10 cellular contexts compared by ENCODE assay signal in the genomic region with DNA sequence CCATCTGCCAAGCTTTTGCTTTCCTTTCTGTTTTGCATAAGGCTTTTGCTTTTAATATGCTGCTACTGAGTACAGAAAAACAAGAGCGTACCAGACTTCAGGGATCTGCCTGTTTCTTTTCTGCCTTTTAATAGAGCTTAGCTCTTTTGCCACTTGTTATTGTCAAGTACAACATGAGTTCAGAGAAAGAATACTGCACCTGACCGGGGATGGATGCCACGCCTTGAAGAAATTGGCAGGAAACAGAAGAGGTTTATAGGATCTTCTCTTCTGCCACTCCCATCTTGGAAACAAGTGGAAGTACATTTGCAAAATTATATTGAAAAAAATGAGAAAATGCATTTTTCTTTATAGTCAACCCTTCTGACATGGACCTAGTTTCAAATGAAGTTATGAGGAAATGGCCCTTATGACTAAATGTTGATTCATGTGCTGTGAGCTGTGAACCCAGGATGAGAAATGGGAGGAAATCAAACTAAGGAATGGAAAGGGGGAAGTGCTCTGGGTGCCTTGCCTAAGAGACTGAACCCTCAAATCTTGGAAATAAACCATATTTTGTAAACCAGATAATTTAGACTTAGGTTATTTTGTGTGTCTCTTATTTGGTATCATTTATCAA. TPM values are rescaled to one million over a fixed set of nuclear protein-coding genes. Genes with fewer than 3 reads are reported as not detected.
DNase-seq lines count a peak whose midpoint lies in the region; ATAC-seq, FAIRE-seq and TF ChIP-seq lines count a peak whose summit lies in the region.
"Had no signal": no experiment of that assay in that cellular context is flagged by ENCODE, and none has a peak within 500 bp of the region (broad histone marks: within the 10 kb centered on the region; RNA-seq: fewer than 3 reads in every experiment).

No MANE protein-coding gene starts in this region.

- TF ChIP-seq RAD21 in IMR-90 (IDR thresholded peaks at IDR 0.05; ENCODE audit: low read length), result no peak

- TF ChIP-seq CTCF in AG04450 (IDR thresholded peaks at IDR 0.05; ENCODE audit: low read depth, low read length) (no peak), IMR-90 (conservative IDR thresholded peaks at IDR 0.05; ENCODE audit: low read depth, low read length) (no peak), keratinocyte (optimal IDR thresholded peaks at IDR 0.05 in 1 of 3, IDR thresholded peaks at IDR 0.05 in 1 of 3, conservative IDR thresholded peaks at IDR 0.05 in 1 of 3; ENCODE audit: extremely low read depth in 1 of 3, insufficient read depth in 2 of 3, low read length in 3 of 3) (no peak)

- H3K79me1 ChIP-seq in IMR-90 (ENCODE audit: low read depth in 1 of 2, low read length in 2 of 2), result peaks cover 3 to 6% of the 10 kb centered on the region in 2 experiments; a peak in 2 of 4 replicates

- BruUV-seq in IMR-90 (replicated peaks; lab: Mats Ljungman, UMichigan), result no TSS peak

- H3K27ac ChIP-seq in AG04450 (ENCODE audit: low read depth, low read length) (peak overlapping the region; percentile 33), IMR-90 (ENCODE audit: insufficient read depth, low read length) (no peak overlapping the region), keratinocyte (ENCODE audit: control insufficient read depth, insufficient read depth, low read length) (peak overlapping the region; percentile 86)

- H2BK120ac ChIP-seq in IMR-90 (ENCODE audit: low read depth, low read length), result peak overlapping the region; percentile 45

- ATAC-seq in IMR-90 (ENCODE audit: low read depth), result no peak
- no peak for ATAC-seq in effector memory CD8-positive, alpha-beta T cell (replicated peaks)

- no peaks in the 10 kb centered on the region for H3K9me3 Mint-ChIP-seq in effector memory CD8-positive, alpha-beta T cell

- H3K4me1 ChIP-seq in IMR-90 (ENCODE audit: control insufficient read depth, insufficient read depth, low read length), result peaks cover 12% of the 10 kb centered on the region
- H3K4me1 ChIP-seq in adipocyte (ENCODE audit: control insufficient read depth, insufficient read depth, low read length), result peaks cover 25% of the 10 kb centered on the region
- peaks cover 46% of the 10 kb centered on the region for H3K4me1 ChIP-seq in keratinocyte (ENCODE audit: control insufficient read depth, extremely low read depth, insufficient read depth, low read length)

- H4K20me1 ChIP-seq in IMR-90 (ENCODE audit: insufficient read depth, low read length), result no peaks in the 10 kb centered on the region
- no peaks in the 10 kb centered on the region for H4K20me1 ChIP-seq in keratinocyte (ENCODE audit: control insufficient read depth, extremely low read depth, insufficient read depth, low read length)

- H3K4me2 ChIP-seq in IMR-90 (ENCODE audit: low read depth, low read length), result peak overlapping the region; percentile 36; the same call in 1 of the 2 replicates
- H3K4me2 ChIP-seq in keratinocyte (ENCODE audit: control insufficient read depth, extremely low read depth, insufficient read depth, low read depth, low read length), result peak overlapping the region; percentile 40

- no peak overlapping the region for H3K56ac ChIP-seq in IMR-90 (ENCODE audit: extremely low read depth, insufficient read depth, low read length)

- H3K4me1 Mint-ChIP-seq in effector memory CD8-positive, alpha-beta T cell (ENCODE audit: low read depth in 2 of 2), result peaks cover 9 to 15% of the 10 kb centered on the region in 2 donors

- intact Hi-C loops in IMR-90 (cut with micrococcal nuclease), result no loop called here

- H3K4me3 ChIP-seq in AG04450 (ENCODE audit: low read depth, low read length) (no peak overlapping the region), IMR-90 (ENCODE audit: insufficient read depth, low read depth, low read length) (no peak overlapping the region), adipocyte (ENCODE audit: low read length) (no peak overlapping the region), keratinocyte (ENCODE audit: control insufficient read depth in 2 of 3, extremely low read depth in 1 of 3, insufficient read depth in 2 of 3, low read depth in 1 of 3, low read length in 3 of 3) (no peak overlapping the region)

- H3K18ac ChIP-seq in IMR-90 (ENCODE audit: low read depth, low read length), result peak overlapping the region; percentile 10; the same call in 1 of the 2 replicates

- H3K36me3 Mint-ChIP-seq in effector memory CD8-positive, alpha-beta T cell (ENCODE audit: insufficient read depth), result peaks cover 17% of the 10 kb centered on the region

- DNase-seq in AG04450 (ENCODE audit: low read depth, low spot score) (no peak), IMR-90 (peak; percentile 78), adipocyte (ENCODE audit: low read depth) (peak; percentile 77), keratinocyte (ENCODE audit: low read depth, low spot score) (no peak), T-helper 2 cell (no peak), medulla oblongata (ENCODE audit: extremely low spot score) (no peak), OCI-M2 (lab: John Stamatoyannopoulos, UW; ENCODE audit: unreplicated experiment) (no peak)
- DNase-seq in effector memory CD8-positive, alpha-beta T cell, result no peak
- DNase-seq: activated T-cell treated with anti-CD3 and anti-CD28 coated beads, Interleukin-2, amount 50 U/mL, for 48 hours; NCI-H1092 treated with DMSO at 0.1 percent for 48 hours had no signal

- FAIRE-seq in keratinocyte (lab: Jason Lieb, UNC), result peak; percentile 71

- no peak overlapping the region for H3K14ac ChIP-seq in IMR-90 (replicated peaks; ENCODE audit: low read depth, low read length)

- H3K9me1 ChIP-seq in IMR-90 (ENCODE audit: insufficient read depth, low read length) (peaks cover 8% of the 10 kb centered on the region), keratinocyte (ENCODE audit: control insufficient read depth, extremely low read depth, insufficient read depth, low read length) (no peaks in the 10 kb centered on the region)

- no peak overlapping the region for H4K5ac ChIP-seq in IMR-90 (ENCODE audit: low read depth, low read length)

- in situ Hi-C loops in IMR-90 (cut with MboI; ENCODE audit: low sequenced_read_pairs), result no loop called here

- peak overlapping the region; percentile 25 for H2BK5ac ChIP-seq in IMR-90 (ENCODE audit: low read depth, low read length, poor library complexity, severe bottlenecking)

- peak overlapping the region in 1 of 2 experiments; percentile 43; a peak in 2 of 4 replicates for H4K8ac ChIP-seq in IMR-90 (ENCODE audit: low read depth in 2 of 2, low read length in 2 of 2)

- 0 out of 2 replicates have a peak overlapping the region, but pooled peaks have one; percentile 19 for H4K91ac ChIP-seq in IMR-90 (ENCODE audit: insufficient read depth, low read depth, low read length)

- no peaks in the 10 kb centered on the region for H3K36me3 ChIP-seq in IMR-90 (ENCODE audit: control insufficient read depth, insufficient read depth, low read length)
- H3K36me3 ChIP-seq in adipocyte (ENCODE audit: control insufficient read depth, insufficient read depth, low read length, severe bottlenecking), result no peaks in the 10 kb centered on the region
- no peaks in the 10 kb centered on the region for H3K36me3 ChIP-seq in keratinocyte (ENCODE audit: control insufficient read depth in 2 of 2, extremely low read depth in 1 of 2, insufficient read depth in 2 of 2, low read length in 2 of 2)

- dilution Hi-C loops in IMR-90 (cut with HindIII; ENCODE audit: low sequenced_read_pairs, unreplicated experiment), result no loop called here
- dilution Hi-C loops in keratinocyte (cut with MboI; ENCODE audit: extremely low pct_ligation_motif_present, low sequenced_read_pairs), result no loop called here

- TF ChIP-seq POLR2A in IMR-90 (IDR thresholded peaks at IDR 0.05; ENCODE audit: low read depth, low read length), result no peak

- H3K27me3 ChIP-seq in AG04450 (ENCODE audit: control insufficient read depth, insufficient read depth, low read length) (no peaks in the 10 kb centered on the region), IMR-90 (ENCODE audit: control insufficient read depth, insufficient read depth, low read length) (no peaks in the 10 kb centered on the region), adipocyte (replicated peaks; ENCODE audit: control insufficient read depth, insufficient read depth, low read length) (no peaks in the 10 kb centered on the region), keratinocyte (ENCODE audit: control insufficient read depth, extremely low read depth, insufficient read depth, low read length) (no peaks in the 10 kb centered on the region)

- H2BK15ac ChIP-seq in IMR-90 (ENCODE audit: low read depth, low read length), result no peak overlapping the region

- H2AK5ac ChIP-seq in IMR-90 (ENCODE audit: low read depth, low read length), result no peak overlapping the region

- POLR2A ChIA-PET in AG04450 (lab: Yijun Ruan, JAX), result no interaction called here
- POLR2A ChIA-PET in IMR-90 (lab: Charles Lee; ENCODE audit: unreplicated experiment), result no interaction called here

- WGBS in IMR-90 (ENCODE audit: extremely low coverage in 2 of 2, insufficient read length in 1 of 2), 2 experiments, result no CpG with 5 or more reads among the region's 3 CpGs

- no peak overlapping the region for H3K4me3 Mint-ChIP-seq in effector memory CD8-positive, alpha-beta T cell

- H2BK20ac ChIP-seq in IMR-90 (ENCODE audit: low read depth, low read length), result peak overlapping the region; percentile 34; the same call in 1 of the 2 replicates

- H3K79me2 ChIP-seq in keratinocyte (ENCODE audit: control insufficient read depth, insufficient read depth, low read length), result peaks cover 4% of the 10 kb centered on the region

- no peak overlapping the region for H3K23ac ChIP-seq in IMR-90 (ENCODE audit: low read depth, low read length)

- H3K9ac ChIP-seq in IMR-90 (ENCODE audit: low read depth, low read length) (no peak overlapping the region), adipocyte (ENCODE audit: low read length) (no peak overlapping the region), keratinocyte (ENCODE audit: control insufficient read depth, extremely low read depth, insufficient read depth, low read length) (no peak overlapping the region)

- peaks cover 29 to 30% of the 10 kb centered on the region in 2 donors for H3K27me3 Mint-ChIP-seq in effector memory CD8-positive, alpha-beta T cell

- no peak overlapping the region for H2AK9ac ChIP-seq in IMR-90 (replicated peaks; ENCODE audit: low read depth, low read length, poor library complexity)

- H3K27ac Mint-ChIP-seq in effector memory CD8-positive, alpha-beta T cell, result no peak overlapping the region

- peak overlapping the region; percentile 6; the same call in 1 of the 2 replicates for H3K4ac ChIP-seq in IMR-90 (ENCODE audit: low read depth, low read length)

- H2AFZ ChIP-seq in IMR-90 (replicated peaks; ENCODE audit: low read length, poor library complexity) (no peak overlapping the region), keratinocyte (ENCODE audit: control insufficient read depth, low read length) (no peak overlapping the region)

- CTCF ChIA-PET in AG04450 (lab: Charles Lee), result interaction anchor here (0.6 kb wide), 1 partner anchor 250 kb away, joined by 3 read pairs; no protein-coding TSS in a partner anchor
- CTCF ChIA-PET in IMR-90 (lab: Yijun Ruan, JAX), result no interaction called here

- H3K9me3 ChIP-seq in AG04450 (ENCODE audit: control insufficient read depth, insufficient read depth, low read length) (no peaks in the 10 kb centered on the region), IMR-90 (ENCODE audit: control insufficient read depth, insufficient read depth, low read length) (no peaks in the 10 kb centered on the region), adipocyte (ENCODE audit: control insufficient read depth, low read length) (no peaks in the 10 kb centered on the region), keratinocyte (ENCODE audit: control insufficient read depth, low read depth, low read length) (no peaks in the 10 kb centered on the region)

RNA-seq across cellular contexts. Expression of a gene that starts 3.9 kb away (rescaled TPM):
- 10.4 and 12.5 TPM in 2 replicates for polyA plus RNA-seq in AG04450 (2011; rRNA removed)
- 46.3 and 47.1 TPM in 2 replicates for polyA minus RNA-seq in AG04450 (2011; rRNA and poly(A)+ RNA removed)
- total RNA-seq in IMR-90 (2012; rRNA removed), result 13.1 and 23.5 TPM in 2 replicates
- 5.6 and 6.1 TPM in 2 replicates for polyA plus RNA-seq in IMR-90 (2012; rRNA removed)
- polyA plus RNA-seq in IMR-90 (2012; cell fraction: cytosol; rRNA removed), result 1.6 and 3.2 TPM in 2 replicates
- 5.5 and 13.2 TPM in 2 replicates for polyA plus RNA-seq in IMR-90 (2012; cell fraction: nucleus; rRNA removed; ENCODE audit: low replicate concordance)
- 7.8 to 14.8 TPM (median 10.6 TPM) in 3 replicates for polyA plus RNA-seq in keratinocyte
- 35.7 TPM for polyA plus RNA-seq in keratinocyte (2011; ENCODE audit: low read depth)
- 6.8 and 9.1 TPM in 2 replicates for polyA plus RNA-seq in keratinocyte (2011; cell fraction: cytosol; rRNA removed)
- 14.3 and 18.1 TPM in 2 replicates for polyA plus RNA-seq in keratinocyte (2011; cell fraction: nucleus; rRNA removed)
- polyA plus RNA-seq in keratinocyte (2012; ENCODE audit: low replicate concordance), result 6.9 and 14.6 TPM in 2 replicates
- polyA minus RNA-seq in keratinocyte, result 18.5 to 43.0 TPM (median 32.9 TPM) in 3 replicates
- polyA minus RNA-seq in keratinocyte (2011; cell fraction: cytosol; rRNA and poly(A)+ RNA removed), result 17.1 TPM
- 20.2 and 29.9 TPM in 2 replicates for polyA minus RNA-seq in keratinocyte (2011; cell fraction: nucleus; rRNA and poly(A)+ RNA removed)

Comparison
In these comparisons a context has a peak if more than half of its experiments do, and no peak if none do; other contexts are left out.
1. DNase-seq: peak in IMR-90 (single experiment) and adipocyte (single experiment); none in AG04450 (single experiment), keratinocyte (single experiment), T-helper 2 cell (0 of 5), medulla oblongata (single experiment), effector memory CD8-positive, alpha-beta T cell (0 of 3) and OCI-M2 (single experiment).